ENCODE assay signal across 19 cellular contexts in the genomic region with DNA sequence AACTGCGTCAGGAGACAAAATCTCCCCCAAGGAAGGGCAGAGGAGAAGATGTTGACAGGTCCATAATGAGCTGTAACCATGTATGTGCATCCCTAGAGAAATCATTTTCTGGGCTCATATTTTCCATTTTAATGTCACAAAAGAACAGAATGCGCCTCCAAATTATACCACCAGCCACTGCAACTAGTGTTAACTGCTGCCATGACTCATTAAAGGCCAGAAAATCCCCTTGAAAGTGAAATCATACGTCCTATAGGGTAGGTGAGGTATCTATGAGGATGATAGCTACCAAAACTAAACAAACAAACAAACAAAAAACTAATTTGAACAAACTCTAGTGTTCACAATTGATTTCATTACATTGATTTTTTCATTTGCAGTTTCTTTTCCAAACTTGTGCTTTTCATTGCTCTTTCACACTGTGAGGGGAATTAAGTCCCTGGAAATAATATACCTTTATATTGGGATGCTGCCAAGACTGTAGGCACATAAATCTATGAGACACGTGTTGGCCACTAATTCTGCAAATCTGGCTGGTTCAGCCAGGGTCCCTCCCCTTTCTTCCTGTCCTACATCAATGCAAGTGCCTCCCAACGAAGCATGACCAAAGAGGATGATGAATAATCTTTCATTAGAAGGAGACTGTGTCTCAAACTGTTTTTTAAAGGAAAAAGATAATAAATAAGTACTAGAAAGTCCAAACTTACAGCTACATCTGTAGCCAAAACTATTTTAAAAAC.
A peak's percentile ranks its signal among the peaks of the same experiment; 100 is the strongest.
DNase-seq lines count a peak whose midpoint lies in the region; TF ChIP-seq lines count a peak whose summit lies in the region.
"Had no signal": no experiment of that assay in that cellular context is flagged by ENCODE, and none has a peak within 500 bp of the region (broad histone marks: within the 10 kb centered on the region; RNA-seq: fewer than 3 reads in every experiment).

No MANE protein-coding gene starts in this region.

- H3K36me3 ChIP-seq in HEK293 (ENCODE audit: control insufficient read depth in 2 of 2, insufficient read depth in 1 of 2, low read length in 2 of 2) = no peaks in the 10 kb centered on the region
- H3K36me3 ChIP-seq in trophoblast cell (ENCODE audit: control insufficient read depth in 1 of 2, insufficient read depth in 2 of 2, low read length in 2 of 2) = no peaks in the 10 kb centered on the region

- no CpG with 5 or more reads among the region's 5 CpGs for WGBS in trophoblast cell (ENCODE audit: extremely low coverage, insufficient coverage, insufficient read length)

- H4K8ac ChIP-seq in trophoblast cell (ENCODE audit: low read depth, low read length) = no peak overlapping the region

- H2AFZ ChIP-seq in trophoblast cell (ENCODE audit: insufficient read depth, low read length, poor library complexity) = no peak overlapping the region

- no peak overlapping the region for H3K23ac ChIP-seq in trophoblast cell (ENCODE audit: low read length)

- H3K4me2 ChIP-seq in trophoblast cell (ENCODE audit: low read length) = no peak overlapping the region

- POLR2A ChIA-PET in HEK293 (lab: Yijun Ruan, JAX) = no interaction called here

- no peak overlapping the region for H2BK12ac ChIP-seq in trophoblast cell (ENCODE audit: low read length)

- no peak overlapping the region for H3K4me3 Mint-ChIP-seq in nephron
- H3K4me3 Mint-ChIP-seq: CD4-positive, alpha-beta memory T cell; dendritic cell treated with granulocyte-macrophage colony-stimulating factor and Interleukin-4, amounts not matched to agents 40 ng/mL and 50 ng/mL, for 4 days; mesothelial cell of epicardium; T-helper 2 cell treated with Interferon-gamma antibody and Interleukin-4, amounts not matched to agents 5 μg/mL and 100 μg/mL, for 36 hours had no signal

- TF ChIP-seq CTCF in HEK293 (tag by site-specific recombination; IDR thresholded peaks at IDR 0.05) (no peak), nephron (IDR thresholded peaks at IDR 0.05; ENCODE audit: unreplicated experiment in 3 of 3) (no peak)

- H3K27ac Mint-ChIP-seq in nephron = peak overlapping the region; percentile 33 to 90 (median 82)
- H3K27ac Mint-ChIP-seq: CD4-positive, alpha-beta memory T cell; dendritic cell treated with granulocyte-macrophage colony-stimulating factor and Interleukin-4, amounts not matched to agents 40 ng/mL and 50 ng/mL, for 4 days; mesothelial cell of epicardium; T-helper 2 cell treated with Interferon-gamma antibody and Interleukin-4, amounts not matched to agents 5 μg/mL and 100 μg/mL, for 36 hours had no signal

- no peak overlapping the region for H3K4me3 ChIP-seq in HEK293 (ENCODE audit: low read depth, low read length)
- no peak overlapping the region for H3K4me3 ChIP-seq in trophoblast cell (ENCODE audit: low read depth, low read length)

- DNase-seq in DMS 273 (lab: John Stamatoyannopoulos, UW; ENCODE audit: unreplicated experiment) (peak; percentile 54), DMS 273 treated with DMSO at 0.1 percent for 48 hours (lab: John Stamatoyannopoulos, UW) (no peak), NCI-H69 (lab: John Stamatoyannopoulos, UW) (peak; percentile 45), NCI-H2227 (lab: John Stamatoyannopoulos, UW; ENCODE audit: unreplicated experiment) (no peak), putamen (ENCODE audit: low spot score) (no peak), trophoblast cell (no peak)
- DNase-seq: activated CD4-positive, CD25-positive, alpha-beta regulatory T cell treated with anti-CD3 and anti-CD28 coated beads, Interleukin-2, amount 50 U/mL, for 72 hours; CD4-positive, alpha-beta memory T cell; head of caudate nucleus; NCI-H187 treated with DMSO at 0.1 percent for 48 hours; right cardiac atrium; SHP77 treated with DMSO at 0.1 percent for 48 hours; stimulated activated CD4-positive, alpha-beta T cell treated with anti-CD3 and anti-CD28 coated beads, Interleukin-1b, Interleukin-23, amount 100 ng/mL, for 48 hours had no signal

- no peak overlapping the region for H2BK5ac ChIP-seq in trophoblast cell (ENCODE audit: low read depth, low read length, poor library complexity)

- H3K36me3 Mint-ChIP-seq in nephron (ENCODE audit: low read depth) = no peaks in the 10 kb centered on the region
- H3K36me3 Mint-ChIP-seq: CD4-positive, alpha-beta memory T cell; mesothelial cell of epicardium had no signal

- CTCF ChIA-PET in HEK293 (lab: Yijun Ruan, JAX) = no interaction called here

- no peak overlapping the region for H4K91ac ChIP-seq in trophoblast cell (ENCODE audit: low read depth, low read length)

- H3K27me3 Mint-ChIP-seq in nephron (ENCODE audit: low read depth) = no peaks in the 10 kb centered on the region
- H3K27me3 Mint-ChIP-seq: dendritic cell treated with granulocyte-macrophage colony-stimulating factor and Interleukin-4, amounts not matched to agents 40 ng/mL and 50 ng/mL, for 4 days had no signal

- H3K4me1 Mint-ChIP-seq in nephron = peaks cover 28% of the 10 kb centered on the region
- H3K4me1 Mint-ChIP-seq: CD4-positive, alpha-beta memory T cell had no signal

- H3K9ac ChIP-seq in trophoblast cell (ENCODE audit: low read length) = no peak overlapping the region

- H3K4ac ChIP-seq in trophoblast cell (ENCODE audit: low read depth, low read length) = no peak overlapping the region

- no peaks in the 10 kb centered on the region for H3K27me3 ChIP-seq in trophoblast cell (ENCODE audit: insufficient read depth, low read length)

- no peaks in the 10 kb centered on the region for H3K79me2 ChIP-seq in trophoblast cell (ENCODE audit: control insufficient read depth, insufficient read depth, low read length, poor library complexity)

- no peak overlapping the region for H2AK5ac ChIP-seq in trophoblast cell (ENCODE audit: low read length)

- no peaks in the 10 kb centered on the region for H3K4me1 ChIP-seq in HEK293 (ENCODE audit: control insufficient read depth, insufficient read depth, low read length)
- no peaks in the 10 kb centered on the region for H3K4me1 ChIP-seq in trophoblast cell (ENCODE audit: control insufficient read depth in 1 of 2, insufficient read depth in 2 of 2, low read length in 2 of 2)

- H3K79me1 ChIP-seq in trophoblast cell (ENCODE audit: low read length) = no peaks in the 10 kb centered on the region

- no peak overlapping the region for H3K14ac ChIP-seq in trophoblast cell (ENCODE audit: low read length)

- H3K9me3 ChIP-seq in HEK293 (ENCODE audit: control insufficient read depth, insufficient read depth, low read depth, low read length) = no peaks in the 10 kb centered on the region
- no peaks in the 10 kb centered on the region for H3K9me3 ChIP-seq in trophoblast cell (ENCODE audit: insufficient read depth, low read depth, low read length)

- no peak overlapping the region for H4K12ac ChIP-seq in trophoblast cell (ENCODE audit: low read depth, low read length)

- peaks cover 11% of the 10 kb centered on the region for H3K9me3 Mint-ChIP-seq in nephron
- H3K9me3 Mint-ChIP-seq: dendritic cell treated with granulocyte-macrophage colony-stimulating factor and Interleukin-4, amounts not matched to agents 40 ng/mL and 50 ng/mL, for 4 days; T-helper 2 cell treated with Interferon-gamma antibody and Interleukin-4, amounts not matched to agents 5 μg/mL and 100 μg/mL, for 36 hours had no signal

- H2BK120ac ChIP-seq in trophoblast cell (ENCODE audit: insufficient read depth, low read length, poor library complexity) = no peak overlapping the region

- H3K18ac ChIP-seq in trophoblast cell (ENCODE audit: low read length) = no peak overlapping the region

- H3K27ac ChIP-seq in HEK293 (ENCODE audit: extremely low read depth, low read depth, low read length) = no peak overlapping the region
- H3K27ac ChIP-seq in trophoblast cell (ENCODE audit: low read depth, low read length) = no peak overlapping the region
- H3K27ac ChIP-seq: 22Rv1 had no signal

TF ChIP-seq in HEK293, 187 proteins besides CTCF, POLR2A, EP300 and RAD21:
- TF ChIP-seq ZNF629 (tag by site-specific recombination; IDR thresholded peaks at IDR 0.05) (peak; percentile 33; the same call in 1 of the 2 replicates), HOXD13 (CRISPR knock-in tag; IDR thresholded peaks at IDR 0.05; ENCODE audit: borderline replicate concordance) (no peak), SCRT2 (tag by site-specific recombination; IDR thresholded peaks at IDR 0.05) (peak; percentile 78; the same call in 1 of the 2 replicates), ZNF174 (tag by site-specific recombination; IDR thresholded peaks at IDR 0.05) (no peak), SP7 (tag by site-specific recombination; IDR thresholded peaks at IDR 0.05) (peak; percentile 38; the same call in 1 of the 2 replicates), SP2 (tag by site-specific recombination; IDR thresholded peaks at IDR 0.05) (peak; percentile 30; the same call in 1 of the 2 replicates), ZNF366 (tag by site-specific recombination; conservative IDR thresholded peaks at IDR 0.05) (0 out of 2 replicates have a peak, but pooled peaks have one; percentile 15), ZNF544 (tag by site-specific recombination; IDR thresholded peaks at IDR 0.05) (no peak)
- TF ChIP-seq, protein P1, sequence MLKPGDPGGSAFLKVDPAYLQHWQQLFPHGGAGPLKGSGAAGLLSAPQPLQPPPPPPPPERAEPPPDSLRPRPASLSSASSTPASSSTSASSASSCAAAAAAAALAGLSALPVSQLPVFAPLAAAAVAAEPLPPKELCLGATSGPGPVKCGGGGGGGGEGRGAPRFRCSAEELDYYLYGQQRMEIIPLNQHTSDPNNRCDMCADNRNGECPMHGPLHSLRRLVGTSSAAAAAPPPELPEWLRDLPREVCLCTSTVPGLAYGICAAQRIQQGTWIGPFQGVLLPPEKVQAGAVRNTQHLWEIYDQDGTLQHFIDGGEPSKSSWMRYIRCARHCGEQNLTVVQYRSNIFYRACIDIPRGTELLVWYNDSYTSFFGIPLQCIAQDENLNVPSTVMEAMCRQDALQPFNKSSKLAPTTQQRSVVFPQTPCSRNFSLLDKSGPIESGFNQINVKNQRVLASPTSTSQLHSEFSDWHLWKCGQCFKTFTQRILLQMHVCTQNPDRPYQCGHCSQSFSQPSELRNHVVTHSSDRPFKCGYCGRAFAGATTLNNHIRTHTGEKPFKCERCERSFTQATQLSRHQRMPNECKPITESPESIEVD (tag by site-specific recombination; IDR thresholded peaks at IDR 0.05) = peak; percentile 40; the same call in 1 of the 2 replicates

Comparison
In these comparisons a context has a peak if more than half of its experiments do, and no peak if none do; other contexts are left out.
1. DNase-seq: peak in DMS 273 (single experiment) and NCI-H69 (single experiment); none in DMS 273 treated with DMSO at 0.1 percent for 48 hours (single experiment), NCI-H2227 (single experiment), putamen (single experiment) and trophoblast cell (0 of 2).